9 cellular contexts compared by ENCODE assay signal in the genomic region with DNA sequence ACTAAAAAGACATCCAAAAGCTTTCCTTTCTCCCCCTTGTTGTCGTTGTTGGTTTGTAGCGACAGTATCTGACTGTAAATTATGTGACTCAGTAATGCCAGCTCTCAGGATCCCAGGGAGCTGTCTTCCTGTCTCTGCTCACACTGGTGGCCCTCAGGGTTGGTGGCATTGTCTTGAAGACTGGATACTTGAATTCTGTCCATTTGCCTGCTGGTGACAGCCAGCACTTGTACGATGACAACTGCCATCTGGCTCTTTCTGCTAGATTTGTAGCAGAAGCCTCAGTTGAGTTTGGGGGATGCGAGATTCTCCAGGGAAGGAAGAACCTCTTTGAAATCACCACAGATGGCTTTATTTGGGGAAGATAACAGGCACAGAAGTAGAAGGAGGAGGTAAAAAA.
"Had no signal": no experiment of that assay in that cellular context is flagged by ENCODE, and none has a peak within 500 bp of the region (broad histone marks: within the 10 kb centered on the region; RNA-seq: fewer than 3 reads in every experiment).

No MANE protein-coding gene starts in this region.

- H3K4me3 ChIP-seq: heart right ventricle, left lung, tibial artery, vagina had no signal

- H3K9me3 ChIP-seq: heart right ventricle, left lung, tibial artery, vagina had no signal

- ATAC-seq: heart right ventricle; left lung; stimulated activated effector memory CD8-positive, alpha-beta T cell treated with anti-CD3 and anti-CD28 coated beads, Interleukin-12 subunit alpha, Interleukin-12 subunit beta, amount 100 ng/mL, for 72 hours; T-helper 17 cell had no signal

- H3K36me3 ChIP-seq: brain microvascular endothelial cell, heart right ventricle, left lung, tibial artery, vagina had no signal

- H3K27me3 ChIP-seq: brain microvascular endothelial cell, left lung, tibial artery, vagina had no signal

- H3K27ac ChIP-seq: brain microvascular endothelial cell, heart right ventricle, left lung, tibial artery, vagina had no signal

- H3K4me1 ChIP-seq: heart right ventricle, left lung, tibial artery, vagina had no signal

- DNase-seq: amniotic stem cell, brain microvascular endothelial cell, heart right ventricle, left lung, naive B cell, T-helper 17 cell, tibial artery had no signal
